Comparison of ENCODE assay signal across 27 cellular contexts in the genomic region with DNA sequence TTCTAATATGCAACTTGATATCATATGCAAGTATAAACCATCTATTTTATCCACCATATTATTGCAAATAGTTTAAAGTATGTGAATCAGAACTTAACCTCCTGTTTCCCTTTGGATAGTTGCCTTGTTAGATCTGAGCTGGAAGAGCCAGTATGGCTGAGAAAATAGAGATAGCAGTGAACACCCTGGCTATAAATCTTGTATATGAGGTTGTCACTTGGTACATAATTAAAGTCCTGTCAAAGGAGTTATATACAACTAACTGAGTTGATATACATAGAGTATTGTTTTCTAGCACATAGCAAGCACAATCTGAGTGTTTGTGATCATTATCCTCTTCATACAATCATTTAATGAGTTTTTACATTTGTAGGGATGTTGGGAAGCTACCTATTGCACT.
"Had no signal": no experiment of that assay in that cellular context is flagged by ENCODE, and none has a peak within 500 bp of the region (broad histone marks: within the 10 kb centered on the region; RNA-seq: fewer than 3 reads in every experiment).

No MANE protein-coding gene starts in this region.

- H3K36me3 Mint-ChIP-seq: mesothelial cell of epicardium; naive thymus-derived CD4-positive, alpha-beta T cell; natural killer cell treated with Interleukin-12 subunit alpha and Interleukin-12 subunit beta and Interleukin-15 and Interleukin-18, amount 100 ng/mL, for 72 hours; stimulated activated memory B cell treated with anti-CD40 and anti-IgM and Interleukin-4, amounts not matched to agents 10 μg/mL and 1 μg/mL and 100 μg/mL, for 72 hours; type B pancreatic cell had no signal

- H3K4me3 ChIP-seq: heart right ventricle, hepatocyte, left lung, lung, pancreas, prostate gland, sigmoid colon, spleen, tibial nerve, uterus had no signal

- H3K4me1 Mint-ChIP-seq: naive thymus-derived CD4-positive, alpha-beta T cell; stimulated activated memory B cell treated with anti-CD40 and anti-IgM and Interleukin-4, amounts not matched to agents 10 μg/mL and 1 μg/mL and 100 μg/mL, for 72 hours; stimulated activated naive CD8-positive, alpha-beta T cell treated with anti-CD3 and anti-CD28 coated beads, Interleukin-15, amount 100 ng/mL, for 72 hours had no signal

- H3K4me1 ChIP-seq: left lung, pancreas, prostate gland, sigmoid colon, spleen, uterus had no signal

- H3K36me3 ChIP-seq: heart right ventricle, left lung, pancreas, prostate gland, sigmoid colon, spleen, tibial nerve, uterus had no signal

- H3K9me3 ChIP-seq: heart right ventricle, left lung, pancreas, prostate gland, sigmoid colon, spleen, tibial nerve, uterus had no signal

- H3K27ac Mint-ChIP-seq: mesothelial cell of epicardium; naive thymus-derived CD4-positive, alpha-beta T cell; natural killer cell treated with Interleukin-12 subunit alpha and Interleukin-12 subunit beta and Interleukin-15 and Interleukin-18, amount 100 ng/mL, for 72 hours; stimulated activated memory B cell treated with anti-CD40 and anti-IgM and Interleukin-4, amounts not matched to agents 10 μg/mL and 1 μg/mL and 100 μg/mL, for 72 hours; stimulated activated naive CD8-positive, alpha-beta T cell treated with anti-CD3 and anti-CD28 coated beads, Interleukin-15, amount 100 ng/mL, for 72 hours; type B pancreatic cell had no signal

- DNase-seq: heart right ventricle; islet precursor cell; left lung; mesendoderm; naive thymus-derived CD4-positive, alpha-beta T cell; nucleus accumbens; pancreas; posterior cingulate gyrus; retina; right cardiac atrium; sigmoid colon; small intestine; spleen; stimulated activated CD4-positive, alpha-beta T cell treated with anti-CD3 and anti-CD28 coated beads, Interleukin-4, amount 100 ng/mL, for 24 hours; stimulated activated naive CD4-positive, alpha-beta T cell treated with Interleukin-2 at 50 U/mL for 16 hours; stimulated activated naive CD8-positive, alpha-beta T cell treated with anti-CD3 and anti-CD28 coated beads, Interleukin-15, amount 100 ng/mL, for 72 hours; substantia nigra; uterus had no signal

- H3K27ac ChIP-seq: heart right ventricle, hepatocyte, left lung, pancreas, prostate gland, sigmoid colon, spleen, tibial nerve, uterus had no signal

- H3K9me3 Mint-ChIP-seq: mesothelial cell of epicardium; natural killer cell treated with Interleukin-12 subunit alpha and Interleukin-12 subunit beta and Interleukin-15 and Interleukin-18, amount 100 ng/mL, for 72 hours; stimulated activated naive CD8-positive, alpha-beta T cell treated with anti-CD3 and anti-CD28 coated beads, Interleukin-15, amount 100 ng/mL, for 72 hours; type B pancreatic cell had no signal

- ATAC-seq: heart right ventricle; left lung; naive thymus-derived CD4-positive, alpha-beta T cell; natural killer cell treated with Interleukin-12 subunit alpha and Interleukin-12 subunit beta and Interleukin-15 and Interleukin-18, amount 100 ng/mL, for 72 hours; pancreas; right cardiac atrium; stimulated activated memory B cell treated with anti-CD40 and anti-IgM and Interleukin-4, amounts not matched to agents 10 μg/mL and 1 μg/mL and 100 μg/mL, for 72 hours; stimulated activated naive CD8-positive, alpha-beta T cell treated with anti-CD3 and anti-CD28 coated beads, Interleukin-15, amount 100 ng/mL, for 72 hours had no signal

- H3K27me3 Mint-ChIP-seq: stimulated activated memory B cell treated with anti-CD40 and anti-IgM and Interleukin-4, amounts not matched to agents 10 μg/mL and 1 μg/mL and 100 μg/mL, for 72 hours; stimulated activated naive CD8-positive, alpha-beta T cell treated with anti-CD3 and anti-CD28 coated beads, Interleukin-15, amount 100 ng/mL, for 72 hours had no signal

- H3K27me3 ChIP-seq: heart right ventricle, hepatocyte, left lung, pancreas, sigmoid colon, spleen, tibial nerve, uterus had no signal

- H3K4me3 Mint-ChIP-seq: mesothelial cell of epicardium; naive thymus-derived CD4-positive, alpha-beta T cell; natural killer cell treated with Interleukin-12 subunit alpha and Interleukin-12 subunit beta and Interleukin-15 and Interleukin-18, amount 100 ng/mL, for 72 hours; neural crest cell; stimulated activated memory B cell treated with anti-CD40 and anti-IgM and Interleukin-4, amounts not matched to agents 10 μg/mL and 1 μg/mL and 100 μg/mL, for 72 hours; stimulated activated naive CD8-positive, alpha-beta T cell treated with anti-CD3 and anti-CD28 coated beads, Interleukin-15, amount 100 ng/mL, for 72 hours; type B pancreatic cell had no signal
